ENCODE assay signal across 8 cellular contexts in the genomic region with DNA sequence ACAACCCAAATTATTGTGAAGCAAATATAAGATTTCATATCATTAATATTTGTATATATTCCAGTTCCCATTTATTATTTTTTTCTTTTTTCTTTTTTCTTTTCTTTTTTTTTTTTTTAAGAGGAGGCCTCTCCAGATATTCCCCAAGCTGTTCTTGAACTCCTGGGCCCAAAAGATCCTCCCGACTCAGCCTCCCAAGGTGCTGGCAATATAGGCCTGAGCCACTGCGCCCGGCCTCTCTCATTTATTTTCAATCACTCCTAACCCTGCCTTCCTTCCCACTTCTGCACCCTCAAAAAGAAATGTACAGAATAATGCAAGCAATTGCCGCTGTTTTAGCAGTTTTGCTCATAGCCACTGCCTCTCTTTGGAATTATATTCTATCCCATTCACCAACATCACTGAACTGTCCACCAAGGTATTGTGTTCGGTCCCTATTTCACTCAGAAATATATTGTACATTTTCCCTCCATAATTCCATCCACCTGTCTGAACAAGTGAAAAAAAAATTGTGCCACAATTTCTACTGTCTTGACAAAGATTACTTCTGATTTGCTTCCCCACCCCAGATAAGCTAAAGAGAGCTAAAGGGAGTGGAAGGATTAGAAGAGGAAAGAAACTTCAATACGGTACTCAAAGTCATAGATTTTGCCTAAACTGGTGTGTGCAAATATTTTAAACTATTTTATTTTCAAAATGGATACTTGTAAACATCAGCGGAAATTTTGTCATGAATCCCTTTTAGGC. TPM values are rescaled to one million over a fixed set of nuclear protein-coding genes. Genes with fewer than 3 reads are reported as not detected.
DNase-seq lines count a peak whose midpoint lies in the region; ATAC-seq, FAIRE-seq and TF ChIP-seq lines count a peak whose summit lies in the region.

No MANE protein-coding gene starts in this region.

- H3K79me2 ChIP-seq in K562 (ENCODE audit: control insufficient read depth, insufficient read depth, low read length): no peaks in the 10 kb centered on the region; the same call in 2 of the 3 replicates

- TF ChIP-seq CTCF in heart right ventricle (IDR thresholded peaks at IDR 0.05): no peak
- TF ChIP-seq CTCF in K562 (IDR thresholded peaks at IDR 0.05 in 2 of 3, conservative IDR thresholded peaks at IDR 0.05 in 1 of 3; ENCODE audit: insufficient read depth in 2 of 3, low read depth in 1 of 3, low read length in 3 of 3): no peak
- no peak for TF ChIP-seq CTCF in uterus (IDR thresholded peaks at IDR 0.05)

- FAIRE-seq in K562 (lab: Jason Lieb, UNC): no peak

- peaks cover 0 to 82% (median 36%) of the 10 kb centered on the region in 9 donors for H3K4me1 ChIP-seq in heart right ventricle
- H3K4me1 ChIP-seq in K562 (replicated peaks in 1 of 2; ENCODE audit: control insufficient read depth in 2 of 2, insufficient read depth in 2 of 2, low read length in 2 of 2): peaks cover 25 to 32% of the 10 kb centered on the region in 2 experiments
- peaks cover 34% of the 10 kb centered on the region for H3K4me1 ChIP-seq in mucosa of stomach (ENCODE audit: control insufficient read depth, insufficient read depth, low read length)
- H3K4me1 ChIP-seq in uterus: no peaks in the 10 kb centered on the region

- in situ Hi-C loops in K562 (cut with MboI): no loop called here

- POLR2A ChIA-PET in K562 (lab: Yijun Ruan, JAX): interaction anchor here (0.8 to 1.0 kb wide), 3 partner anchors 12 to 180 kb away, joined by 3 to 4 read pairs (median 4); no protein-coding TSS in a partner anchor

- no peak for TF ChIP-seq EP300 in K562 (IDR thresholded peaks at IDR 0.05; ENCODE audit: low read length)

- H3K27ac ChIP-seq in heart right ventricle (peak overlapping the region in 5 of 10 donors; percentile 92 to 99 (median 94)), K562 (ENCODE audit: extremely low read depth, low read depth, low read length) (no peak overlapping the region), uterus (peak overlapping the region; percentile 95 to 96)

- no peaks in the 10 kb centered on the region for H3K36me3 ChIP-seq in heart right ventricle
- H3K36me3 ChIP-seq in K562 (ENCODE audit: control insufficient read depth, insufficient read depth, low read length): no peaks in the 10 kb centered on the region
- H3K36me3 ChIP-seq in mucosa of stomach (ENCODE audit: control insufficient read depth, insufficient read depth, low read length): no peaks in the 10 kb centered on the region
- H3K36me3 ChIP-seq in uterus: no peaks in the 10 kb centered on the region

- peak overlapping the region in 7 of 10 donors; percentile 71 to 96 (median 89) for H3K4me3 ChIP-seq in heart right ventricle
- H3K4me3 ChIP-seq in K562: no peak overlapping the region
- H3K4me3 ChIP-seq in mucosa of stomach (ENCODE audit: low read length): no peak overlapping the region
- peak overlapping the region; percentile 81 to 95 for H3K4me3 ChIP-seq in uterus

- no peak overlapping the region for H3K9ac ChIP-seq in K562 (ENCODE audit: insufficient read depth in 1 of 2, low read depth in 2 of 2, low read length in 2 of 2)
- peak overlapping the region; percentile 41 for H3K9ac ChIP-seq in mucosa of stomach (ENCODE audit: low read length)

- 77 to 84% methylated on average over 7 of the region's 7 CpGs for WGBS in heart right ventricle, 2 donors
- WGBS in K562 (ENCODE audit: insufficient coverage, low coverage, missing lambda C conversion rate): 79% methylated on average over 7 of the region's 7 CpGs

- intact Hi-C loops in heart right ventricle (cut with DNase I): loop anchor here in 6 of 10 donors (5.0 to 10.0 kb wide), 2 partner anchors 76 to 154 kb away; no protein-coding TSS in a partner anchor
- intact Hi-C loops in Right ventricle myocardium superior (cut with DNase I): loop anchor here (5.0 to 10.0 kb wide), 2 partner anchors 76 to 154 kb away; no protein-coding TSS in a partner anchor
- intact Hi-C loops in K562 (cut with micrococcal nuclease): no loop called here
- intact Hi-C loops in uterus (cut with DNase I; ENCODE audit: low total_unique reads): no loop called here

- H3K9me1 ChIP-seq in K562 (ENCODE audit: control insufficient read depth, insufficient read depth, low read length): no peaks in the 10 kb centered on the region

- no peaks in the 10 kb centered on the region for H3K27me3 ChIP-seq in heart right ventricle
- peaks cover 5 to 12% of the 10 kb centered on the region in 2 experiments; a peak in 3 of 5 replicates for H3K27me3 ChIP-seq in K562 (ENCODE audit: control insufficient read depth in 2 of 2, insufficient read depth in 2 of 2, low read length in 2 of 2)
- peaks cover 5% of the 10 kb centered on the region for H3K27me3 ChIP-seq in mucosa of stomach (ENCODE audit: control insufficient read depth, insufficient read depth, low read length)
- H3K27me3 ChIP-seq in uterus: no peaks in the 10 kb centered on the region

- no peak for TF ChIP-seq RAD21 in K562 (CRISPR knock-in tag; conservative IDR thresholded peaks at IDR 0.05 in 1 of 2, IDR thresholded peaks at IDR 0.05 in 1 of 2)

- TF ChIP-seq POLR2A in K562 (conservative IDR thresholded peaks at IDR 0.05) (no peak), uterus (IDR thresholded peaks at IDR 0.05) (no peak)

- DNase-seq in heart right ventricle: no peak
- DNase-seq in Right ventricle myocardium superior: no peak
- DNase-seq in K562 (ENCODE audit: extremely low read depth in 1 of 4, low spot score in 3 of 4): no peak
- DNase-seq in uterus: no peak
- no peak for DNase-seq in anterior cingulate cortex (lab: John Stamatoyannopoulos, UW)

- no peak overlapping the region for H3K4me2 ChIP-seq in K562 (ENCODE audit: insufficient read depth, low read length)

- H2AFZ ChIP-seq in K562 (ENCODE audit: low read depth, low read length): no peak overlapping the region

- CTCF ChIA-PET in K562 (lab: Yijun Ruan, JAX; ENCODE audit: low intra/inter-chr PET ratio): interaction anchor here (0.5 kb wide), 1 partner anchor 399 kb away, joined by 3 read pairs; a partner anchor contains a TSS

- ATAC-seq in heart right ventricle (no peak), Right ventricle myocardium superior (ENCODE audit: poor library complexity) (no peak), K562 (no peak), HG03045 (IDR thresholded peaks at IDR 0.05; ENCODE audit: unreplicated experiment) (no peak), HG03342 (IDR thresholded peaks at IDR 0.05; ENCODE audit: unreplicated experiment) (no peak)

- H3K9me3 ChIP-seq in heart right ventricle (no peaks in the 10 kb centered on the region), K562 (replicated peaks; ENCODE audit: control insufficient read depth, insufficient read depth, low read depth, low read length) (no peaks in the 10 kb centered on the region), mucosa of stomach (ENCODE audit: control insufficient read depth, low read length) (no peaks in the 10 kb centered on the region), uterus (no peaks in the 10 kb centered on the region)

- no peaks in the 10 kb centered on the region; the same call in 1 of the 2 replicates for H4K20me1 ChIP-seq in K562 (replicated peaks; ENCODE audit: control insufficient read depth, insufficient read depth, low read length)

- BruUV-seq in K562 (replicated peaks; lab: Mats Ljungman, UMichigan): no TSS peak

TF ChIP-seq in K562, 482 proteins besides CTCF, POLR2A, EP300 and RAD21 (continues in another document):
- no peak for TF ChIP-seq RBM25 (IDR thresholded peaks at IDR 0.05; ENCODE audit: low read depth, low read length, severe bottlenecking)

RNA-seq across cellular contexts. Expression of a gene that starts 1.9 kb away (rescaled TPM):
- total RNA-seq in heart right ventricle (10 to 100 TPM; 19.1 to 38.4 (median 23.8) TPM), Right ventricle myocardium superior (21.5 TPM), K562 (2014; rRNA removed) (8.2 and 8.4 TPM in 2 replicates), K562 (2014; rRNA removed; fragmentation: Illumina TruSeq; extraction: Trizol) (6.9 and 13.2 TPM in 2 replicates), K562 (2015; rRNA removed; fragmentation: Illumina TruSeq; extraction: Trizol) (13.5 and 14.9 TPM in 2 replicates), K562 (2021) (8.5 and 10.7 TPM in 2 replicates), uterus (100 to 1,000 TPM in 1 of 4 donors, 10 to 100 TPM in 3; 18.5 to 102 (median 77.2) TPM)
- polyA plus RNA-seq in heart right ventricle (10 to 100 TPM in 1 of 2 donors, 1 to 10 TPM in 1; 7.4 to 10.3 TPM), K562 (2011; rRNA removed) (7.2 and 7.6 TPM in 2 replicates), K562 (2014; fragmentation: Illumina TruSeq; extraction: Trizol) (6.1 TPM in 2 replicates), K562 (2014; fragmentation: Nextera tagmentation; extraction: Ambion mirVana) (1 to 10 TPM; 1.8 to 2.2 TPM), K562 (2014; rRNA removed) (5.4 and 8.0 TPM in 2 replicates)
- total RNA-seq in K562 (2011; cell fraction: chromatin; rRNA removed; ENCODE audit: low replicate concordance): 24.0 and 44.9 TPM in 2 replicates
- total RNA-seq in K562 (2011; cell fraction: nucleolus; rRNA removed): 8.5 and 10.9 TPM in 2 replicates
- 10.9 and 12.6 TPM in 2 replicates for total RNA-seq in K562 (2011; cell fraction: nucleoplasm; rRNA removed)
- 2.2 and 4.2 TPM in 2 replicates for polyA plus RNA-seq in K562 (2011; cell fraction: cytosol; rRNA removed)
- 5.8 and 7.6 TPM in 2 replicates for polyA plus RNA-seq in K562 (2011; cell fraction: nucleus; rRNA removed)
- 8.7 and 10.5 TPM in 2 replicates for polyA plus RNA-seq in K562 (2012)
- 33.5 and 42.5 TPM in 2 replicates for polyA minus RNA-seq in K562 (2011; rRNA and poly(A)+ RNA removed)
- polyA minus RNA-seq in K562 (2011; cell fraction: cytosol; rRNA and poly(A)+ RNA removed): 7.9 and 8.7 TPM in 2 replicates
- 3.4 and 8.0 TPM in 2 replicates for polyA minus RNA-seq in K562 (2011; cell fraction: nucleus; rRNA and poly(A)+ RNA removed)

RNA-seq across cellular contexts. Expression of a gene that starts 12.6 kb away (rescaled TPM):
- total RNA-seq in heart right ventricle: 10 to 100 TPM; 19.9 to 35.6 (median 24.2) TPM
- polyA plus RNA-seq in heart right ventricle: 10 to 100 TPM in 1 of 2 donors, 1 to 10 TPM in 1; 6.7 to 12.2 TPM
- 20.4 TPM for total RNA-seq in Right ventricle myocardium superior
- 92.0 and 106 TPM in 2 replicates for total RNA-seq in K562 (2011; cell fraction: chromatin; rRNA removed; ENCODE audit: low replicate concordance)
- 120 and 136 TPM in 2 replicates for total RNA-seq in K562 (2011; cell fraction: nucleolus; rRNA removed)
- total RNA-seq in K562 (2011; cell fraction: nucleoplasm; rRNA removed): 83.9 and 108 TPM in 2 replicates
- total RNA-seq in K562 (2014; rRNA removed): 9.2 and 10.0 TPM in 2 replicates
- 12.4 and 14.5 TPM in 2 replicates for total RNA-seq in K562 (2014; rRNA removed; fragmentation: Illumina TruSeq; extraction: Trizol)
- 13.5 and 14.6 TPM in 2 replicates for total RNA-seq in K562 (2015; rRNA removed; fragmentation: Illumina TruSeq; extraction: Trizol)
- 20.3 and 21.8 TPM in 2 replicates for total RNA-seq in K562 (2021)
- 28.2 and 34.6 TPM in 2 replicates for polyA plus RNA-seq in K562 (2011; rRNA removed)
- 9.8 and 15.6 TPM in 2 replicates for polyA plus RNA-seq in K562 (2011; cell fraction: cytosol; rRNA removed)
- polyA plus RNA-seq in K562 (2011; cell fraction: nucleus; rRNA removed): 23.2 and 28.9 TPM in 2 replicates
- polyA plus RNA-seq in K562 (2012): 17.3 and 22.6 TPM in 2 replicates
- polyA plus RNA-seq in K562 (2014; fragmentation: Illumina TruSeq; extraction: Trizol): 19.5 and 27.8 TPM in 2 replicates
- 1 to 10 TPM; 3.2 to 3.5 TPM for polyA plus RNA-seq in K562 (2014; fragmentation: Nextera tagmentation; extraction: Ambion mirVana)
- 13.7 and 14.4 TPM in 2 replicates for polyA plus RNA-seq in K562 (2014; rRNA removed)
- 29.5 and 33.6 TPM in 2 replicates for polyA minus RNA-seq in K562 (2011; rRNA and poly(A)+ RNA removed)
- 13.0 and 13.7 TPM in 2 replicates for polyA minus RNA-seq in K562 (2011; cell fraction: cytosol; rRNA and poly(A)+ RNA removed)
- 12.8 and 25.0 TPM in 2 replicates for polyA minus RNA-seq in K562 (2011; cell fraction: nucleus; rRNA and poly(A)+ RNA removed)
- total RNA-seq in uterus: 10 to 100 TPM; 10.8 to 41.5 (median 26.7) TPM

Comparison
In these comparisons a context has a peak if more than half of its experiments do, and no peak if none do; other contexts are left out.
1. H3K4me3 ChIP-seq: peak in heart right ventricle (7 of 10) and uterus (2 of 2); none in K562 (single experiment) and mucosa of stomach (single experiment).
2. intact Hi-C loops: an anchor here in heart right ventricle (5.0 to 10.0 kb wide) and Right ventricle myocardium superior (5.0 to 10.0 kb wide); none called in K562 and uterus.